ENCODE assay signal across 8 cellular contexts in the genomic region with DNA sequence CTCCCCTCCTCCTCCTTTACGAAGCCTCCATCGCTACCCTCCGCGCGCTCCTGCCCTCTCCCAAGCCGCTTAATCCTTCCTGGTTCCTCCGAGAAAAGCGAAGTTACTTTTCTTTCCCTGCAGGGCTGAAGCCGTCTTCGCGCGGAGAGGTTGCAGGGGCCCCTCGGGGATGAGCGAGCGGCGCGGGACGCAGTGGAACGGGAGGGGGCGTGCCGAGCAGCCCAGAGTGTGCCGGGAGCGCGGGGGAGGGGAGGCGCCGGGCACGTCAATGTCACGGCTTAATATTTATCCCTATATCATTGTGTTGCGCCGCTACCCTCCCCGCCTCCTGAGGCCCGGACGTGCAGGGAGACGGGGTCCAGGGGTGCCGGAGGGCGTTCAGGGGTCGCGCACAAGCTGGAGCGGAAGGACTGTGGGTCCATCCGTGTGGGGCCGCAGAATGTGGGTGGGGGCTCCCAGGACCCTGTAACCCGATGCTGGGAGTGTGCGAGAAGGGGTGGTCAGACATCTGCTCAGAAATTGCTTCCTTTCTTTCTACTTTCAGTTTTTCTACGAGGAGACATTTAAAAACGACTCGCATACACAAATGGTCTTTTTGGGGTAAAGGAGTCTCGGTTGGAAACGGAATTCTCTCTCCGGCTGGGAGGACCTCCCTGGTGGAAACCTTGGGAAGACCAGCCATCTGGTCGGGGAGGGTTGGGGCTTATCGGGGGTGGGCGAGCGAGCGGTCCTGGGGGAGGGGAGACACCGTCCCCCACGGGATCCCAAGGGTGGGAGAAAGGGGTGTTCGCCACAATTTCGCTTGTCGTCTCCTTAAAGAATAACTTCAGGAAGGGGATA. TPM values are rescaled to one million over a fixed set of nuclear protein-coding genes. Genes with fewer than 3 reads are reported as not detected.
DNase-seq lines count a peak whose midpoint lies in the region; ATAC-seq and TF ChIP-seq lines count a peak whose summit lies in the region.

No MANE protein-coding gene starts in this region.

- peak overlapping the region; percentile 80 for H2BK15ac ChIP-seq in mesenchymal stem cell (ENCODE audit: low read depth, poor library complexity, severe bottlenecking)

- peaks cover 27% of the 10 kb centered on the region for H3K36me3 Mint-ChIP-seq in effector memory CD8-positive, alpha-beta T cell (ENCODE audit: insufficient read depth)

- H2AK5ac ChIP-seq in mesenchymal stem cell (ENCODE audit: low read length, severe bottlenecking), result no peak overlapping the region

- H3K4me1 Mint-ChIP-seq in effector memory CD8-positive, alpha-beta T cell (ENCODE audit: low read depth in 2 of 2), result peaks cover 27 to 60% of the 10 kb centered on the region in 2 donors

- no peaks in the 10 kb centered on the region for H3K9me3 Mint-ChIP-seq in effector memory CD8-positive, alpha-beta T cell

- peak overlapping the region; percentile 95 for H3K9ac ChIP-seq in mesenchymal stem cell (ENCODE audit: low read length)

- peak overlapping the region; percentile 57 to 77 for H3K4ac ChIP-seq in mesenchymal stem cell (ENCODE audit: low read depth in 1 of 2, low read length in 2 of 2)

- peak overlapping the region in 1 of 2 experiments; percentile 28 for H3K23ac ChIP-seq in mesenchymal stem cell (ENCODE audit: low read length in 2 of 2)

- H3K4me1 ChIP-seq in mesenchymal stem cell (ENCODE audit: control insufficient read depth, insufficient read depth, low read depth, low read length), result peaks cover 2% of the 10 kb centered on the region

- H2AFZ ChIP-seq in mesenchymal stem cell (ENCODE audit: low read depth, low read length), result peak overlapping the region; percentile 11

- no peaks in the 10 kb centered on the region for H3K27me3 ChIP-seq in mesenchymal stem cell (ENCODE audit: control insufficient read depth in 1 of 2, insufficient read depth in 1 of 2, low read length in 2 of 2)

- DNase-seq in AG08395 (ENCODE audit: low spot score) (peak; percentile 58), NCI-H748 (lab: John Stamatoyannopoulos, UW; ENCODE audit: unreplicated experiment) (peak; percentile 68), mesenchymal stem cell (peak; percentile 87)
- peak; percentile 89 for DNase-seq in activated CD8-positive, alpha-beta memory T cell treated with anti-CD3 and anti-CD28 coated beads for 24 hours
- peak; percentile 61 to 63 (median 61) for DNase-seq in effector memory CD8-positive, alpha-beta T cell
- peak; percentile 59 to 68 for DNase-seq in stimulated activated CD8-positive, alpha-beta memory T cell treated with anti-CD3 and anti-CD28 coated beads, Interleukin-15, amount 100 ng/mL, for 4 hours (ENCODE audit: low read depth in 2 of 2)

- ATAC-seq in GM18505 (IDR thresholded peaks at IDR 0.05; ENCODE audit: unreplicated experiment), result peak; percentile 41
- ATAC-seq in HG02943 (IDR thresholded peaks at IDR 0.05; ENCODE audit: low read depth, unreplicated experiment), result peak; percentile 49
- peak; percentile 41 for ATAC-seq in effector memory CD8-positive, alpha-beta T cell (replicated peaks)

- H3K27me3 Mint-ChIP-seq in effector memory CD8-positive, alpha-beta T cell, result no peaks in the 10 kb centered on the region

- peak overlapping the region; percentile 95 to 99 for H3K4me3 ChIP-seq in mesenchymal stem cell (ENCODE audit: insufficient read depth in 1 of 2, low read depth in 1 of 2, low read length in 2 of 2)

- peak overlapping the region in 1 of 2 experiments; percentile 67 for H2BK12ac ChIP-seq in mesenchymal stem cell (ENCODE audit: low read length in 2 of 2)

- no peaks in the 10 kb centered on the region for H3K79me1 ChIP-seq in mesenchymal stem cell (replicated peaks; ENCODE audit: low read length, poor library complexity, severe bottlenecking)

- H4K8ac ChIP-seq in mesenchymal stem cell (ENCODE audit: low read length), result peak overlapping the region; percentile 75

- H3K27ac Mint-ChIP-seq in effector memory CD8-positive, alpha-beta T cell, result peak overlapping the region; percentile 78 to 97

- peak overlapping the region in 1 of 2 experiments; percentile 89 for H3K14ac ChIP-seq in mesenchymal stem cell (ENCODE audit: low read length in 2 of 2)

- peak overlapping the region; percentile 88 for H2BK120ac ChIP-seq in mesenchymal stem cell (ENCODE audit: low read depth, low read length)

- H3K36me3 ChIP-seq in mesenchymal stem cell (ENCODE audit: control insufficient read depth in 1 of 2, insufficient read depth in 2 of 2, low read depth in 1 of 2, low read length in 2 of 2), result peaks cover 4 to 12% of the 10 kb centered on the region in 2 experiments

- H3K18ac ChIP-seq in mesenchymal stem cell (ENCODE audit: low read depth in 1 of 2, low read length in 2 of 2), result peak overlapping the region; percentile 81 to 93

- peak overlapping the region; percentile 75 for H4K91ac ChIP-seq in mesenchymal stem cell (ENCODE audit: low read length)

- H3K9me3 ChIP-seq in mesenchymal stem cell (ENCODE audit: control insufficient read depth, low read length), result no peaks in the 10 kb centered on the region

- H3K4me3 Mint-ChIP-seq in effector memory CD8-positive, alpha-beta T cell, result peak overlapping the region; percentile 87 to 100

- H3K4me2 ChIP-seq in mesenchymal stem cell (ENCODE audit: low read length, poor library complexity, severe bottlenecking), result peak overlapping the region; percentile 81

- TF ChIP-seq POLR2A in GM18505 (IDR thresholded peaks at IDR 0.05; ENCODE audit: borderline replicate concordance, extremely low read depth, insufficient read depth, insufficient read length), result peak; percentile 42

- H3K27ac ChIP-seq in mesenchymal stem cell (ENCODE audit: low read length, poor library complexity, severe bottlenecking), result peak overlapping the region; percentile 92

- peak overlapping the region; percentile 3 for H2BK5ac ChIP-seq in mesenchymal stem cell (ENCODE audit: low read depth, low read length, poor library complexity, severe bottlenecking)

- under 1% methylated on average over 46 of the region's 59 CpGs for WGBS in mesenchymal stem cell

RNA-seq across cellular contexts. Expression of gene CDK6, which starts 2.4 kb away (rescaled TPM):
- polyA plus RNA-seq in mesenchymal stem cell (2013, experiment 1 of 2), result 14.4 TPM
- 14.4 TPM for polyA plus RNA-seq in mesenchymal stem cell (2013, experiment 2 of 2)

Comparison
In these comparisons a context has a peak if more than half of its experiments do, and no peak if none do; other contexts are left out.
1. Peak in every context shown above with its lines: DNase-seq, ATAC-seq, H3K4me3 ChIP-seq and H3K27ac ChIP-seq.